Comparison of ENCODE assay signal across 12 cellular contexts in genomic region chr2:71498261-71498701, GRCh38. TPM values are rescaled to one million over a fixed set of nuclear protein-coding genes. Genes with fewer than 3 reads are reported as not detected.
DNase-seq lines count a peak whose midpoint lies in the region; ATAC-seq and TF ChIP-seq lines count a peak whose summit lies in the region.
"Had no signal": no experiment of that assay in that cellular context is flagged by ENCODE, and none has a peak within 500 bp of the region (broad histone marks: within the 10 kb centered on the region; RNA-seq: fewer than 3 reads in every experiment).

No MANE protein-coding gene starts in this region.

- no TSS peak for BruUV-seq in IMR-90 (replicated peaks; lab: Mats Ljungman, UMichigan)

- no peak overlapping the region for H3K27ac Mint-ChIP-seq in activated CD8-positive, alpha-beta memory T cell treated with anti-CD3 and anti-CD28 coated beads, Interleukin-2, amount 10 ng/mL, durations not matched to agents 7 days and 5 days
- H3K27ac Mint-ChIP-seq: CD8-positive, alpha-beta T cell had no signal

- no peaks in the 10 kb centered on the region for H3K9me3 Mint-ChIP-seq in activated CD8-positive, alpha-beta memory T cell treated with anti-CD3 and anti-CD28 coated beads, Interleukin-2, amount 10 ng/mL, durations not matched to agents 7 days and 5 days (ENCODE audit: low read depth)
- H3K9me3 Mint-ChIP-seq: CD8-positive, alpha-beta T cell had no signal

- 0 out of 2 replicates have a peak overlapping the region, but pooled peaks have one; percentile 14 for H3K23ac ChIP-seq in IMR-90 (ENCODE audit: low read depth, low read length)
- no peak overlapping the region for H3K23ac ChIP-seq in mesenchymal stem cell (ENCODE audit: low read length in 2 of 2)

- intact Hi-C loops in IMR-90 (cut with micrococcal nuclease): no loop called here

- peaks cover 3% of the 10 kb centered on the region; the same call in 1 of the 2 replicates for H3K9me1 ChIP-seq in IMR-90 (ENCODE audit: insufficient read depth, low read length)

- H3K56ac ChIP-seq in IMR-90 (ENCODE audit: extremely low read depth, insufficient read depth, low read length): no peak overlapping the region

- H3K18ac ChIP-seq in IMR-90 (ENCODE audit: low read depth, low read length) (no peak overlapping the region), mesenchymal stem cell (ENCODE audit: low read depth in 1 of 2, low read length in 2 of 2) (peak overlapping the region in 1 of 2 experiments; percentile 40)

- POLR2A ChIA-PET in IMR-90 (lab: Charles Lee; ENCODE audit: unreplicated experiment): no interaction called here

- TF ChIP-seq CTCF in IMR-90 (conservative IDR thresholded peaks at IDR 0.05; ENCODE audit: low read depth, low read length): no peak

- H2BK12ac ChIP-seq in mesenchymal stem cell (ENCODE audit: low read length in 2 of 2): no peak overlapping the region

- H2BK120ac ChIP-seq in IMR-90 (ENCODE audit: low read depth, low read length) (peak overlapping the region; percentile 63; the same call in 1 of the 2 replicates), mesenchymal stem cell (ENCODE audit: low read depth, low read length) (no peak overlapping the region)

- H3K4me1 ChIP-seq in IMR-90 (ENCODE audit: control insufficient read depth, insufficient read depth, low read length) (peaks cover 2% of the 10 kb centered on the region; the same call in 1 of the 2 replicates), mesenchymal stem cell (ENCODE audit: control insufficient read depth, insufficient read depth, low read depth, low read length) (peaks cover 27% of the 10 kb centered on the region)
- H3K4me1 ChIP-seq: Peyer's patch had no signal

- H3K4me3 Mint-ChIP-seq in activated CD8-positive, alpha-beta memory T cell treated with anti-CD3 and anti-CD28 coated beads, Interleukin-2, amount 10 ng/mL, durations not matched to agents 7 days and 5 days: no peak overlapping the region
- H3K4me3 Mint-ChIP-seq: CD8-positive, alpha-beta T cell had no signal

- CTCF ChIA-PET in IMR-90 (lab: Yijun Ruan, JAX): interaction anchor here (2.2 kb wide), 1 partner anchor 12 kb away, joined by 11 read pairs; no protein-coding TSS in a partner anchor
- CTCF ChIA-PET in activated CD8-positive, alpha-beta memory T cell treated with anti-CD3 and anti-CD28 coated beads, Interleukin-2, amount 10 ng/mL, durations not matched to agents 7 days and 5 days (lab: Charles Lee): interaction anchor here (1.1 kb wide), 1 partner anchor 10 kb away, joined by 3 read pairs; no protein-coding TSS in a partner anchor

- no peaks in the 10 kb centered on the region for H3K36me3 Mint-ChIP-seq in activated CD8-positive, alpha-beta memory T cell treated with anti-CD3 and anti-CD28 coated beads, Interleukin-2, amount 10 ng/mL, durations not matched to agents 7 days and 5 days
- H3K36me3 Mint-ChIP-seq: CD8-positive, alpha-beta T cell had no signal

- H3K79me1 ChIP-seq in IMR-90 (ENCODE audit: low read depth in 1 of 2, low read length in 2 of 2) (no peaks in the 10 kb centered on the region), mesenchymal stem cell (replicated peaks; ENCODE audit: low read length, poor library complexity, severe bottlenecking) (peaks cover 33% of the 10 kb centered on the region)

- H3K14ac ChIP-seq in IMR-90 (replicated peaks; ENCODE audit: low read depth, low read length): no peak overlapping the region
- H3K14ac ChIP-seq in mesenchymal stem cell (ENCODE audit: low read length in 2 of 2): no peak overlapping the region

- H3K9ac ChIP-seq in IMR-90 (ENCODE audit: low read depth, low read length) (no peak overlapping the region), mesenchymal stem cell (ENCODE audit: low read length) (peak overlapping the region; percentile 50)

- H3K27me3 Mint-ChIP-seq in activated CD8-positive, alpha-beta memory T cell treated with anti-CD3 and anti-CD28 coated beads, Interleukin-2, amount 10 ng/mL, durations not matched to agents 7 days and 5 days: no peaks in the 10 kb centered on the region

- DNase-seq in ACHN: peak; percentile 96
- DNase-seq in IMR-90: peak; percentile 89
- DNase-seq in dedifferentiated amniotic fluid mesenchymal stem cell (ENCODE audit: extremely low spot score): peak; percentile 78
- DNase-seq in mesenchymal stem cell: peak; percentile 79
- no peak for DNase-seq in activated CD8-positive, alpha-beta memory T cell treated with anti-CD3 and anti-CD28 coated beads, Interleukin-2, amount 10 ng/mL, durations not matched to agents 7 days and 5 days
- DNase-seq in NCI-H2029 (lab: John Stamatoyannopoulos, UW): no peak
- DNase-seq: activated CD4-positive, alpha-beta T cell treated with anti-CD3 and anti-CD28 coated beads, Interleukin-2, amount 50 U/mL, for 48 hours; caudate nucleus; CD8-positive, alpha-beta T cell; Peyer's patch had no signal

- H3K4me1 Mint-ChIP-seq in activated CD8-positive, alpha-beta memory T cell treated with anti-CD3 and anti-CD28 coated beads, Interleukin-2, amount 10 ng/mL, durations not matched to agents 7 days and 5 days: no peaks in the 10 kb centered on the region

- H2AFZ ChIP-seq in IMR-90 (replicated peaks; ENCODE audit: low read length, poor library complexity) (peak overlapping the region; percentile 71), mesenchymal stem cell (ENCODE audit: low read depth, low read length) (peak overlapping the region; percentile 29)

- in situ Hi-C loops in ACHN (cut with HindIII; ENCODE audit: low pct_ligation_motif_present, low pct_unique_long_range_greater_than_20kb, low sequenced_read_pairs) (no loop called here), IMR-90 (cut with MboI; ENCODE audit: low sequenced_read_pairs) (no loop called here)

- H4K8ac ChIP-seq in IMR-90 (ENCODE audit: low read depth in 2 of 2, low read length in 2 of 2) (peak overlapping the region in 1 of 2 experiments; percentile 51; a peak in 1 of 4 replicates), mesenchymal stem cell (ENCODE audit: low read length) (peak overlapping the region; percentile 10)

- H4K91ac ChIP-seq in IMR-90 (ENCODE audit: insufficient read depth, low read depth, low read length) (peak overlapping the region; percentile 28; the same call in 1 of the 2 replicates), mesenchymal stem cell (ENCODE audit: low read length) (no peak overlapping the region)

- H3K9me3 ChIP-seq in IMR-90 (ENCODE audit: control insufficient read depth, insufficient read depth, low read length) (no peaks in the 10 kb centered on the region), mesenchymal stem cell (ENCODE audit: control insufficient read depth, low read length) (no peaks in the 10 kb centered on the region)
- H3K9me3 ChIP-seq: Peyer's patch had no signal

- H3K27me3 ChIP-seq in IMR-90 (ENCODE audit: control insufficient read depth, insufficient read depth, low read length) (no peaks in the 10 kb centered on the region), mesenchymal stem cell (ENCODE audit: control insufficient read depth in 1 of 2, insufficient read depth in 1 of 2, low read length in 2 of 2) (peaks cover 0 to 8% of the 10 kb centered on the region in 2 experiments)
- H3K27me3 ChIP-seq: Peyer's patch had no signal

- no peak overlapping the region for H2AK5ac ChIP-seq in IMR-90 (ENCODE audit: low read depth, low read length)
- H2AK5ac ChIP-seq in mesenchymal stem cell (ENCODE audit: low read length, severe bottlenecking): peak overlapping the region; percentile 75

- ATAC-seq in IMR-90 (ENCODE audit: low read depth): peak; percentile 79
- no peak for ATAC-seq in activated CD8-positive, alpha-beta memory T cell treated with anti-CD3 and anti-CD28 coated beads, Interleukin-2, amount 10 ng/mL, durations not matched to agents 7 days and 5 days
- no peak for ATAC-seq in HG02981 (IDR thresholded peaks at IDR 0.05; ENCODE audit: unreplicated experiment)
- no peak for ATAC-seq in GM19035 (IDR thresholded peaks at IDR 0.05; ENCODE audit: unreplicated experiment)
- ATAC-seq: CD8-positive, alpha-beta T cell had no signal

- no peak for TF ChIP-seq RAD21 in IMR-90 (IDR thresholded peaks at IDR 0.05; ENCODE audit: low read length)

- H3K27ac ChIP-seq in IMR-90 (ENCODE audit: insufficient read depth, low read length): no peak overlapping the region
- peak overlapping the region; percentile 98 for H3K27ac ChIP-seq in mesenchymal stem cell (ENCODE audit: low read length, poor library complexity, severe bottlenecking)

- no peaks in the 10 kb centered on the region for H4K20me1 ChIP-seq in IMR-90 (ENCODE audit: insufficient read depth, low read length)

- peak overlapping the region; percentile 63; the same call in 1 of the 2 replicates for H3K4ac ChIP-seq in IMR-90 (ENCODE audit: low read depth, low read length)
- H3K4ac ChIP-seq in mesenchymal stem cell (ENCODE audit: low read depth in 1 of 2, low read length in 2 of 2): no peak overlapping the region

- TF ChIP-seq POLR2A in IMR-90 (IDR thresholded peaks at IDR 0.05; ENCODE audit: low read depth, low read length): no peak

- no peak overlapping the region for H2BK15ac ChIP-seq in IMR-90 (ENCODE audit: low read depth, low read length)
- H2BK15ac ChIP-seq in mesenchymal stem cell (ENCODE audit: low read depth, poor library complexity, severe bottlenecking): no peak overlapping the region

- no peak overlapping the region for H4K5ac ChIP-seq in IMR-90 (ENCODE audit: low read depth, low read length)

- 60% methylated on average over 1 of the region's 5 CpGs; no CpG with 5 or more reads in 1 of the 2 experiments for WGBS in IMR-90 (ENCODE audit: extremely low coverage in 2 of 2, insufficient read length in 1 of 2), 2 experiments
- WGBS in mesenchymal stem cell: 27% methylated on average over 4 of the region's 5 CpGs

- no peak overlapping the region for H3K4me2 ChIP-seq in IMR-90 (ENCODE audit: low read depth, low read length)
- no peak overlapping the region for H3K4me2 ChIP-seq in mesenchymal stem cell (ENCODE audit: low read length, poor library complexity, severe bottlenecking)

- no peak overlapping the region for H2AK9ac ChIP-seq in IMR-90 (replicated peaks; ENCODE audit: low read depth, low read length, poor library complexity)

- peak overlapping the region; percentile 33; the same call in 1 of the 2 replicates for H2BK20ac ChIP-seq in IMR-90 (ENCODE audit: low read depth, low read length)

- dilution Hi-C loops in IMR-90 (cut with HindIII; ENCODE audit: low sequenced_read_pairs, unreplicated experiment): no loop called here

- H3K36me3 ChIP-seq in IMR-90 (ENCODE audit: control insufficient read depth, insufficient read depth, low read length) (no peaks in the 10 kb centered on the region), mesenchymal stem cell (ENCODE audit: control insufficient read depth in 1 of 2, insufficient read depth in 2 of 2, low read depth in 1 of 2, low read length in 2 of 2) (peaks cover 0 to 31% of the 10 kb centered on the region in 2 experiments)
- H3K36me3 ChIP-seq: Peyer's patch had no signal

- H2BK5ac ChIP-seq in IMR-90 (ENCODE audit: low read depth, low read length, poor library complexity, severe bottlenecking) (peak overlapping the region; percentile 70), mesenchymal stem cell (ENCODE audit: low read depth, low read length, poor library complexity, severe bottlenecking) (peak overlapping the region; percentile 78)

- H3K4me3 ChIP-seq in IMR-90 (ENCODE audit: insufficient read depth, low read depth, low read length) (no peak overlapping the region), mesenchymal stem cell (ENCODE audit: insufficient read depth in 1 of 2, low read depth in 1 of 2, low read length in 2 of 2) (no peak overlapping the region)
- H3K4me3 ChIP-seq: Peyer's patch had no signal

RNA-seq across cellular contexts. Expression of gene DYSF, which starts 44.9 kb away (rescaled TPM):
- under 0.01 and 0.18 TPM in 2 replicates for total RNA-seq in IMR-90 (2012; rRNA removed)
- 0.09 and 0.10 TPM in 2 replicates for polyA plus RNA-seq in IMR-90 (2012; rRNA removed)
- polyA plus RNA-seq in IMR-90 (2012; cell fraction: cytosol; rRNA removed): 0.04 and 0.23 TPM in 2 replicates
- 0.19 and 0.22 TPM in 2 replicates for polyA plus RNA-seq in IMR-90 (2012; cell fraction: nucleus; rRNA removed; ENCODE audit: low replicate concordance)
- 0.33 TPM for polyA plus RNA-seq in mesenchymal stem cell (2013, experiment 1 of 2)
- polyA plus RNA-seq in mesenchymal stem cell (2013, experiment 2 of 2): 0.37 TPM
- total RNA-seq in activated CD8-positive, alpha-beta memory T cell treated with anti-CD3 and anti-CD28 coated beads, Interleukin-2, amount 10 ng/mL, durations not matched to agents 7 days and 5 days: 1 to 10 TPM; 7.3 to 8.9 TPM

Comparison
In these comparisons a context has a peak if more than half of its experiments do, and no peak if none do; other contexts are left out.
1. DNase-seq: peak in ACHN (single experiment), IMR-90 (single experiment), dedifferentiated amniotic fluid mesenchymal stem cell (single experiment) and mesenchymal stem cell (single experiment); none in activated CD8-positive, alpha-beta memory T cell treated with anti-CD3 and anti-CD28 coated beads, Interleukin-2, amount 10 ng/mL, durations not matched to agents 7 days and 5 days (single experiment) and NCI-H2029 (single experiment).